ENCODE assay signal across 2 cellular contexts in the genomic region with DNA sequence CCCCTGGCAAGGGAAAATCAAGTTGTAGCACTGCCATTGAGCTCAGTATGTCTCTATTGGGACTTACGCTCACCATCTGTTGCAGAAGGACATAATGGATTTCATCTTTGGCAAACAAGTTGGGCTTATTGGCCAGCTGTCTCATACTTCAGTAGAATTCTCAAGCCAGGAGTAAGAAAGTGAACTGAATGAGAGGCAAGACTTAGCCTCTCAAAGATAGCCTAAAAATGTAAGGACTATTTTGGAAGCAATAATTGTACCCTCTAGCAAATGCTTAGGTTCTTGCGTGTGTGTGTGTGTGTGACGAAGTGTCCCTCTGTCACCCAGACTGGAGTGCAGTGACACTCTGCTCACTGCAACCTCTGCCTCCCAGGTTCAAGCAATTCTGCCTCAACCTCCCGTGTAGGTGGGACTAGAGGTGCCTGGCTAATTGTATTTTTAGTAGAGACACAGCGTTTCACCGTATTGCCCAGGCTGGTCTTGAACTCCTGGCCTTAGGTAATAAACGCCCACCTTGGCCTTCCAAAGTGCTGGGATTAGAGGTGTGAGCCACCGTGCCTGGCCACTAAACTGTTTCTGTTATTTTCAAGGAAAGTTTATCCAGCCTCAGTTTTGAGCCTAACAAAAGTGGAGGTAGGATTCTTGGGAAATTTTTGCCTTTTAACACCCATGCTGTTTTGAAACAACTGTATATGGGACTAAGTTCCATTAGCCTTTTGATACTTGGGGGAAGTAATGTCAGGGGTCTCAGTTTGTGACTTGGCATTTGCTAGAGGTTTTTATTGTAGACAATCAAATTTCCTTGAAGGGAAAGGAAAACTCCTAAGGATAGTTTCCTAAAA.
A peak's percentile ranks its signal among the peaks of the same experiment; 100 is the strongest.
TF ChIP-seq lines count a peak whose summit lies in the region.

No MANE protein-coding gene starts in this region.

TF ChIP-seq in A549, 52 proteins besides CTCF, POLR2A, EP300 and RAD21 (continued from another document):
- TF ChIP-seq, protein P1, sequence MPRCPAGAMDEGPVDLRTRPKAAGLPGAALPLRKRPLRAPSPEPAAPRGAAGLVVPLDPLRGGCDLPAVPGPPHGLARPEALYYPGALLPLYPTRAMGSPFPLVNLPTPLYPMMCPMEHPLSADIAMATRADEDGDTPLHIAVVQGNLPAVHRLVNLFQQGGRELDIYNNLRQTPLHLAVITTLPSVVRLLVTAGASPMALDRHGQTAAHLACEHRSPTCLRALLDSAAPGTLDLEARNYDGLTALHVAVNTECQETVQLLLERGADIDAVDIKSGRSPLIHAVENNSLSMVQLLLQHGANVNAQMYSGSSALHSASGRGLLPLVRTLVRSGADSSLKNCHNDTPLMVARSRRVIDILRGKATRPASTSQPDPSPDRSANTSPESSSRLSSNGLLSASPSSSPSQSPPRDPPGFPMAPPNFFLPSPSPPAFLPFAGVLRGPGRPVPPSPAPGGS (IDR thresholded peaks at IDR 0.05), result no peak; the same call in 2 of the 3 replicates
- TF ChIP-seq JUN (IDR thresholded peaks at IDR 0.05), result peak; percentile 42 to 72; a peak in 2 of 5 replicates
- peak; percentile 87 for TF ChIP-seq HOXA7 (CRISPR knock-in tag; IDR thresholded peaks at IDR 0.05)
- peak; percentile 93 for TF ChIP-seq TFCP2L1 (CRISPR knock-in tag; IDR thresholded peaks at IDR 0.05)
- TF ChIP-seq GATA3 (IDR thresholded peaks at IDR 0.05; ENCODE audit: borderline replicate concordance), result 0 out of 2 replicates have a peak, but pooled peaks have one; percentile 36
- TF ChIP-seq POLR2AphosphoS2 (conservative IDR thresholded peaks at IDR 0.05; ENCODE audit: low read length), result peak; percentile 99
- TF ChIP-seq, protein P2, sequence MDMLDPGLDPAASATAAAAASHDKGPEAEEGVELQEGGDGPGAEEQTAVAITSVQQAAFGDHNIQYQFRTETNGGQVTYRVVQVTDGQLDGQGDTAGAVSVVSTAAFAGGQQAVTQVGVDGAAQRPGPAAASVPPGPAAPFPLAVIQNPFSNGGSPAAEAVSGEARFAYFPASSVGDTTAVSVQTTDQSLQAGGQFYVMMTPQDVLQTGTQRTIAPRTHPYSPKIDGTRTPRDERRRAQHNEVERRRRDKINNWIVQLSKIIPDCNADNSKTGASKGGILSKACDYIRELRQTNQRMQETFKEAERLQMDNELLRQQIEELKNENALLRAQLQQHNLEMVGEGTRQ (IDR thresholded peaks at IDR 0.05), result no peak
- TF ChIP-seq FOSL2 (IDR thresholded peaks at IDR 0.05), result no peak
- TF ChIP-seq FOSL2 (CRISPR knock-in tag; IDR thresholded peaks at IDR 0.05), result peak; percentile 2; the same call in 1 of the 2 replicates
- TF ChIP-seq EHF (CRISPR knock-in tag; IDR thresholded peaks at IDR 0.05), result peak; percentile 35; the same call in 1 of the 2 replicates
- TF ChIP-seq CBX8 (IDR thresholded peaks at IDR 0.05), result no peak
- TF ChIP-seq RARB (CRISPR knock-in tag; IDR thresholded peaks at IDR 0.05), result peak; percentile 57; the same call in 1 of the 2 replicates
- 0 out of 2 replicates have a peak, but pooled peaks have one; percentile 14 for TF ChIP-seq HOXB5 (CRISPR knock-in tag; IDR thresholded peaks at IDR 0.05)
- TF ChIP-seq NPAS2 (CRISPR knock-in tag; IDR thresholded peaks at IDR 0.05; ENCODE audit: borderline replicate concordance), result 0 out of 2 replicates have a peak, but pooled peaks have one; percentile 2

TF ChIP-seq in PFSK-1, 5 proteins besides CTCF, POLR2A, EP300 and RAD21 (continued from another document):
- TF ChIP-seq, protein P3, sequence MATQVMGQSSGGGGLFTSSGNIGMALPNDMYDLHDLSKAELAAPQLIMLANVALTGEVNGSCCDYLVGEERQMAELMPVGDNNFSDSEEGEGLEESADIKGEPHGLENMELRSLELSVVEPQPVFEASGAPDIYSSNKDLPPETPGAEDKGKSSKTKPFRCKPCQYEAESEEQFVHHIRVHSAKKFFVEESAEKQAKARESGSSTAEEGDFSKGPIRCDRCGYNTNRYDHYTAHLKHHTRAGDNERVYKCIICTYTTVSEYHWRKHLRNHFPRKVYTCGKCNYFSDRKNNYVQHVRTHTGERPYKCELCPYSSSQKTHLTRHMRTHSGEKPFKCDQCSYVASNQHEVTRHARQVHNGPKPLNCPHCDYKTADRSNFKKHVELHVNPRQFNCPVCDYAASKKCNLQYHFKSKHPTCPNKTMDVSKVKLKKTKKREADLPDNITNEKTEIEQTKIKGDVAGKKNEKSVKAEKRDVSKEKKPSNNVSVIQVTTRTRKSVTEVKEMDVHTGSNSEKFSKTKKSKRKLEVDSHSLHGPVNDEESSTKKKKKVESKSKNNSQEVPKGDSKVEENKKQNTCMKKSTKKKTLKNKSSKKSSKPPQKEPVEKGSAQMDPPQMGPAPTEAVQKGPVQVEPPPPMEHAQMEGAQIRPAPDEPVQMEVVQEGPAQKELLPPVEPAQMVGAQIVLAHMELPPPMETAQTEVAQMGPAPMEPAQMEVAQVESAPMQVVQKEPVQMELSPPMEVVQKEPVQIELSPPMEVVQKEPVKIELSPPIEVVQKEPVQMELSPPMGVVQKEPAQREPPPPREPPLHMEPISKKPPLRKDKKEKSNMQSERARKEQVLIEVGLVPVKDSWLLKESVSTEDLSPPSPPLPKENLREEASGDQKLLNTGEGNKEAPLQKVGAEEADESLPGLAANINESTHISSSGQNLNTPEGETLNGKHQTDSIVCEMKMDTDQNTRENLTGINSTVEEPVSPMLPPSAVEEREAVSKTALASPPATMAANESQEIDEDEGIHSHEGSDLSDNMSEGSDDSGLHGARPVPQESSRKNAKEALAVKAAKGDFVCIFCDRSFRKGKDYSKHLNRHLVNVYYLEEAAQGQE (IDR thresholded peaks at IDR 0.05; ENCODE audit: insufficient read depth in 1 of 2, low read depth in 2 of 2, low read length in 2 of 2), result no peak
- TF ChIP-seq SIN3A (IDR thresholded peaks at IDR 0.05; ENCODE audit: borderline replicate concordance, insufficient read depth, low read length) (0 out of 2 replicates have a peak, but pooled peaks have one; percentile 23), TAF1 (IDR thresholded peaks at IDR 0.05; ENCODE audit: borderline replicate concordance, insufficient read depth, low read length) (no peak)
